1 cellular context compared by ENCODE assay signal in the genomic region with DNA sequence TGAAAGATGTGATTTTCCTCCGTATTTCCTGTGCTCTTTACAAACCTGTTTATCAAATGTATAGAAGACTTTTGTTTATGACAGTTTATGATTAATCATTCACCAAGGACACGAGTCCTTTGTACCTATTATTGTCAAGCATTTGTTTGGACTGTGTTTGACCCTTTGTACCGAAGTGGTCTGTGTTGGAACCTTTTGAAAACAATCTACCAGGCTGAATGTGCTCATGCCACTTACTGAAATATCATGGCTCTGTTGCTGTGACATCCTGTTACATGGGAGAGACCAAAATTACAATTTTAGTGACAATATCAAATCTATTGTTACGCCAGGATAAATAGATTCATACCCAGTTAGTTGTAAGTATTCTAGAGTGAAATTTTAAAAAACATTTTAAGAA.
A peak's percentile ranks its signal among the peaks of the same experiment; 100 is the strongest.
TF ChIP-seq lines count a peak whose summit lies in the region.

No MANE protein-coding gene starts in this region.

TF ChIP-seq in HepG2, 621 proteins besides CTCF, POLR2A, EP300 and RAD21 (continued from another document and continues in another):
- TF ChIP-seq, protein P1, sequence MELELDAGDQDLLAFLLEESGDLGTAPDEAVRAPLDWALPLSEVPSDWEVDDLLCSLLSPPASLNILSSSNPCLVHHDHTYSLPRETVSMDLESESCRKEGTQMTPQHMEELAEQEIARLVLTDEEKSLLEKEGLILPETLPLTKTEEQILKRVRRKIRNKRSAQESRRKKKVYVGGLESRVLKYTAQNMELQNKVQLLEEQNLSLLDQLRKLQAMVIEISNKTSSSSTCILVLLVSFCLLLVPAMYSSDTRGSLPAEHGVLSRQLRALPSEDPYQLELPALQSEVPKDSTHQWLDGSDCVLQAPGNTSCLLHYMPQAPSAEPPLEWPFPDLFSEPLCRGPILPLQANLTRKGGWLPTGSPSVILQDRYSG (CRISPR knock-in tag; IDR thresholded peaks at IDR 0.05): no peak
- no peak for TF ChIP-seq FOXA1 (IDR thresholded peaks at IDR 0.05)
- no peak; the same call in 1 of the 2 replicates for TF ChIP-seq FOXA1 (CRISPR knock-in tag; IDR thresholded peaks at IDR 0.05)
- peak; percentile 80 for TF ChIP-seq HNF4A (CRISPR knock-in tag; IDR thresholded peaks at IDR 0.05)
- no peak for TF ChIP-seq PCBP2 (optimal IDR thresholded peaks at IDR 0.05; ENCODE audit: low read depth, low read length, poor library complexity, severe bottlenecking)
- TF ChIP-seq, protein P2, sequence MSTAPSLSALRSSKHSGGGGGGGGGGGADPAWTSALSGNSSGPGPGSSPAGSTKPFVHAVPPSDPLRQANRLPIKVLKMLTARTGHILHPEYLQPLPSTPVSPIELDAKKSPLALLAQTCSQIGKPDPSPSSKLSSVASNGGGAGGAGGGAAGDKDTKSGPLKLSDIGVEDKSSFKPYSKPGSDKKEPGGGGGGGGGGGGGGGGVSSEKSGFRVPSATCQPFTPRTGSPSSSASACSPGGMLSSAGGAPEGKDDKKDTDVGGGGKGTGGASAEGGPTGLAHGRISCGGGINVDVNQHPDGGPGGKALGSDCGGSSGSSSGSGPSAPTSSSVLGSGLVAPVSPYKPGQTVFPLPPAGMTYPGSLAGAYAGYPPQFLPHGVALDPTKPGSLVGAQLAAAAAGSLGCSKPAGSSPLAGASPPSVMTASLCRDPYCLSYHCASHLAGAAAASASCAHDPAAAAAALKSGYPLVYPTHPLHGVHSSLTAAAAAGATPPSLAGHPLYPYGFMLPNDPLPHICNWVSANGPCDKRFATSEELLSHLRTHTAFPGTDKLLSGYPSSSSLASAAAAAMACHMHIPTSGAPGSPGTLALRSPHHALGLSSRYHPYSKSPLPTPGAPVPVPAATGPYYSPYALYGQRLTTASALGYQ (CRISPR knock-in tag; IDR thresholded peaks at IDR 0.05): no peak
- TF ChIP-seq BHLHE40 (IDR thresholded peaks at IDR 0.05; ENCODE audit: low read length): peak; percentile 67
- TF ChIP-seq, protein P3, sequence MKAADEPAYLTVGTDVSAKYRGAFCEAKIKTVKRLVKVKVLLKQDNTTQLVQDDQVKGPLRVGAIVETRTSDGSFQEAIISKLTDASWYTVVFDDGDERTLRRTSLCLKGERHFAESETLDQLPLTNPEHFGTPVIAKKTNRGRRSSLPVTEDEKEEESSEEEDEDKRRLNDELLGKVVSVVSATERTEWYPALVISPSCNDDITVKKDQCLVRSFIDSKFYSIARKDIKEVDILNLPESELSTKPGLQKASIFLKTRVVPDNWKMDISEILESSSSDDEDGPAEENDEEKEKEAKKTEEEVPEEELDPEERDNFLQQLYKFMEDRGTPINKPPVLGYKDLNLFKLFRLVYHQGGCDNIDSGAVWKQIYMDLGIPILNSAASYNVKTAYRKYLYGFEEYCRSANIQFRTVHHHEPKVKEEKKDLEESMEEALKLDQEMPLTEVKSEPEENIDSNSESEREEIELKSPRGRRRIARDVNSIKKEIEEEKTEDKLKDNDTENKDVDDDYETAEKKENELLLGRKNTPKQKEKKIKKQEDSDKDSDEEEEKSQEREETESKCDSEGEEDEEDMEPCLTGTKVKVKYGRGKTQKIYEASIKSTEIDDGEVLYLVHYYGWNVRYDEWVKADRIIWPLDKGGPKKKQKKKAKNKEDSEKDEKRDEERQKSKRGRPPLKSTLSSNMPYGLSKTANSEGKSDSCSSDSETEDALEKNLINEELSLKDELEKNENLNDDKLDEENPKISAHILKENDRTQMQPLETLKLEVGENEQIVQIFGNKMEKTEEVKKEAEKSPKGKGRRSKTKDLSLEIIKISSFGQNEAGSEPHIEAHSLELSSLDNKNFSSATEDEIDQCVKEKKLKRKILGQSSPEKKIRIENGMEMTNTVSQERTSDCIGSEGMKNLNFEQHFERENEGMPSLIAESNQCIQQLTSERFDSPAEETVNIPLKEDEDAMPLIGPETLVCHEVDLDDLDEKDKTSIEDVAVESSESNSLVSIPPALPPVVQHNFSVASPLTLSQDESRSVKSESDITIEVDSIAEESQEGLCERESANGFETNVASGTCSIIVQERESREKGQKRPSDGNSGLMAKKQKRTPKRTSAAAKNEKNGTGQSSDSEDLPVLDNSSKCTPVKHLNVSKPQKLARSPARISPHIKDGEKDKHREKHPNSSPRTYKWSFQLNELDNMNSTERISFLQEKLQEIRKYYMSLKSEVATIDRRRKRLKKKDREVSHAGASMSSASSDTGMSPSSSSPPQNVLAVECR (CRISPR knock-in tag; IDR thresholded peaks at IDR 0.05; ENCODE audit: borderline replicate concordance): no peak; the same call in 1 of the 2 replicates
- TF ChIP-seq ZMYM4 (CRISPR knock-in tag; IDR thresholded peaks at IDR 0.05): peak; percentile 24; the same call in 1 of the 2 replicates
- TF ChIP-seq, protein P4, sequence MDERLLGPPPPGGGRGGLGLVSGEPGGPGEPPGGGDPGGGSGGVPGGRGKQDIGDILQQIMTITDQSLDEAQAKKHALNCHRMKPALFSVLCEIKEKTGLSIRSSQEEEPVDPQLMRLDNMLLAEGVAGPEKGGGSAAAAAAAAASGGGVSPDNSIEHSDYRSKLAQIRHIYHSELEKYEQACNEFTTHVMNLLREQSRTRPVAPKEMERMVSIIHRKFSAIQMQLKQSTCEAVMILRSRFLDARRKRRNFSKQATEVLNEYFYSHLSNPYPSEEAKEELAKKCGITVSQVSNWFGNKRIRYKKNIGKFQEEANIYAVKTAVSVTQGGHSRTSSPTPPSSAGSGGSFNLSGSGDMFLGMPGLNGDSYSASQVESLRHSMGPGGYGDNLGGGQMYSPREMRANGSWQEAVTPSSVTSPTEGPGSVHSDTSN (CRISPR knock-in tag; IDR thresholded peaks at IDR 0.05): no peak
- TF ChIP-seq, protein P5, sequence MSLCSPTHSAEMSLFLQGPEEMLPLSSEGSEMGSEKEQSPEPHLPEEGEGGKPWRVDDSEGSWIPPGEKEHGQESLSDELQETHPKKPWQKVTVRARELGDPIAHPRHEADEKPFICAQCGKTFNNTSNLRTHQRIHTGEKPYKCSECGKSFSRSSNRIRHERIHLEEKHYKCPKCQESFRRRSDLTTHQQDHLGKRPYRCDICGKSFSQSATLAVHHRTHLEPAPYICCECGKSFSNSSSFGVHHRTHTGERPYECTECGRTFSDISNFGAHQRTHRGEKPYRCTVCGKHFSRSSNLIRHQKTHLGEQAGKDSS (CRISPR knock-in tag; IDR thresholded peaks at IDR 0.05; ENCODE audit: borderline replicate concordance, low read depth): no peak
- TF ChIP-seq, protein P6, sequence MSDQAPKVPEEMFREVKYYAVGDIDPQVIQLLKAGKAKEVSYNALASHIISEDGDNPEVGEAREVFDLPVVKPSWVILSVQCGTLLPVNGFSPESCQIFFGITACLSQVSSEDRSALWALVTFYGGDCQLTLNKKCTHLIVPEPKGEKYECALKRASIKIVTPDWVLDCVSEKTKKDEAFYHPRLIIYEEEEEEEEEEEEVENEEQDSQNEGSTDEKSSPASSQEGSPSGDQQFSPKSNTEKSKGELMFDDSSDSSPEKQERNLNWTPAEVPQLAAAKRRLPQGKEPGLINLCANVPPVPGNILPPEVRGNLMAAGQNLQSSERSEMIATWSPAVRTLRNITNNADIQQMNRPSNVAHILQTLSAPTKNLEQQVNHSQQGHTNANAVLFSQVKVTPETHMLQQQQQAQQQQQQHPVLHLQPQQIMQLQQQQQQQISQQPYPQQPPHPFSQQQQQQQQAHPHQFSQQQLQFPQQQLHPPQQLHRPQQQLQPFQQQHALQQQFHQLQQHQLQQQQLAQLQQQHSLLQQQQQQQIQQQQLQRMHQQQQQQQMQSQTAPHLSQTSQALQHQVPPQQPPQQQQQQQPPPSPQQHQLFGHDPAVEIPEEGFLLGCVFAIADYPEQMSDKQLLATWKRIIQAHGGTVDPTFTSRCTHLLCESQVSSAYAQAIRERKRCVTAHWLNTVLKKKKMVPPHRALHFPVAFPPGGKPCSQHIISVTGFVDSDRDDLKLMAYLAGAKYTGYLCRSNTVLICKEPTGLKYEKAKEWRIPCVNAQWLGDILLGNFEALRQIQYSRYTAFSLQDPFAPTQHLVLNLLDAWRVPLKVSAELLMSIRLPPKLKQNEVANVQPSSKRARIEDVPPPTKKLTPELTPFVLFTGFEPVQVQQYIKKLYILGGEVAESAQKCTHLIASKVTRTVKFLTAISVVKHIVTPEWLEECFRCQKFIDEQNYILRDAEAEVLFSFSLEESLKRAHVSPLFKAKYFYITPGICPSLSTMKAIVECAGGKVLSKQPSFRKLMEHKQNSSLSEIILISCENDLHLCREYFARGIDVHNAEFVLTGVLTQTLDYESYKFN (CRISPR knock-in tag; conservative IDR thresholded peaks at IDR 0.05): peak; percentile 93
- TF ChIP-seq ZBTB3 (CRISPR knock-in tag; IDR thresholded peaks at IDR 0.05; ENCODE audit: borderline replicate concordance, low read depth): no peak
- TF ChIP-seq SMARCC2 (IDR thresholded peaks at IDR 0.05): no peak
- TF ChIP-seq SNAI1 (CRISPR knock-in tag; IDR thresholded peaks at IDR 0.05; ENCODE audit: borderline replicate concordance): no peak
- TF ChIP-seq KDM6A (CRISPR knock-in tag; IDR thresholded peaks at IDR 0.05; ENCODE audit: low read depth): peak; percentile 76
- TF ChIP-seq, protein P7, sequence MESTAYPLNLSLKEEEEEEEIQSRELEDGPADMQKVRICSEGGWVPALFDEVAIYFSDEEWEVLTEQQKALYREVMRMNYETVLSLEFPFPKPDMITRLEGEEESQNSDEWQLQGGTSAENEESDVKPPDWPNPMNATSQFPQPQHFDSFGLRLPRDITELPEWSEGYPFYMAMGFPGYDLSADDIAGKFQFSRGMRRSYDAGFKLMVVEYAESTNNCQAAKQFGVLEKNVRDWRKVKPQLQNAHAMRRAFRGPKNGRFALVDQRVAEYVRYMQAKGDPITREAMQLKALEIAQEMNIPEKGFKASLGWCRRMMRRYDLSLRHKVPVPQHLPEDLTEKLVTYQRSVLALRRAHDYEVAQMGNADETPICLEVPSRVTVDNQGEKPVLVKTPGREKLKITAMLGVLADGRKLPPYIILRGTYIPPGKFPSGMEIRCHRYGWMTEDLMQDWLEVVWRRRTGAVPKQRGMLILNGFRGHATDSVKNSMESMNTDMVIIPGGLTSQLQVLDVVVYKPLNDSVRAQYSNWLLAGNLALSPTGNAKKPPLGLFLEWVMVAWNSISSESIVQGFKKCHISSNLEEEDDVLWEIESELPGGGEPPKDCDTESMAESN (CRISPR knock-in tag; conservative IDR thresholded peaks at IDR 0.05): no peak
- TF ChIP-seq ZNF891 (CRISPR knock-in tag; IDR thresholded peaks at IDR 0.05): no peak
- no peak for TF ChIP-seq ZNF317 (CRISPR knock-in tag; IDR thresholded peaks at IDR 0.05)
- TF ChIP-seq FOXJ3 (CRISPR knock-in tag; IDR thresholded peaks at IDR 0.05; ENCODE audit: borderline replicate concordance): peak; percentile 36; the same call in 1 of the 2 replicates
- no peak for TF ChIP-seq AGO2 (optimal IDR thresholded peaks at IDR 0.05; ENCODE audit: low read depth, low read length)
- TF ChIP-seq IRF2 (CRISPR knock-in tag; IDR thresholded peaks at IDR 0.05): no peak
- TF ChIP-seq ZNF136 (CRISPR knock-in tag; IDR thresholded peaks at IDR 0.05; ENCODE audit: low read depth): no peak
- TF ChIP-seq EZH2 (conservative IDR thresholded peaks at IDR 0.05; ENCODE audit: low read depth, low read length): no peak
- no peak for TF ChIP-seq PHF20 (CRISPR knock-in tag; IDR thresholded peaks at IDR 0.05)
- TF ChIP-seq, protein P8, sequence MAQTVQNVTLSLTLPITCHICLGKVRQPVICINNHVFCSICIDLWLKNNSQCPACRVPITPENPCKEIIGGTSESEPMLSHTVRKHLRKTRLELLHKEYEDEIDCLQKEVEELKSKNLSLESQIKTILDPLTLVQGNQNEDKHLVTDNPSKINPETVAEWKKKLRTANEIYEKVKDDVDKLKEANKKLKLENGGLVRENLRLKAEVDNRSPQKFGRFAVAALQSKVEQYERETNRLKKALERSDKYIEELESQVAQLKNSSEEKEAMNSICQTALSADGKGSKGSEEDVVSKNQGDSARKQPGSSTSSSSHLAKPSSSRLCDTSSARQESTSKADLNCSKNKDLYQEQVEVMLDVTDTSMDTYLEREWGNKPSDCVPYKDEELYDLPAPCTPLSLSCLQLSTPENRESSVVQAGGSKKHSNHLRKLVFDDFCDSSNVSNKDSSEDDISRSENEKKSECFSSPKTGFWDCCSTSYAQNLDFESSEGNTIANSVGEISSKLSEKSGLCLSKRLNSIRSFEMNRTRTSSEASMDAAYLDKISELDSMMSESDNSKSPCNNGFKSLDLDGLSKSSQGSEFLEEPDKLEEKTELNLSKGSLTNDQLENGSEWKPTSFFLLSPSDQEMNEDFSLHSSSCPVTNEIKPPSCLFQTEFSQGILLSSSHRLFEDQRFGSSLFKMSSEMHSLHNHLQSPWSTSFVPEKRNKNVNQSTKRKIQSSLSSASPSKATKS (CRISPR knock-in tag; IDR thresholded peaks at IDR 0.05): no peak
- TF ChIP-seq, protein P9, sequence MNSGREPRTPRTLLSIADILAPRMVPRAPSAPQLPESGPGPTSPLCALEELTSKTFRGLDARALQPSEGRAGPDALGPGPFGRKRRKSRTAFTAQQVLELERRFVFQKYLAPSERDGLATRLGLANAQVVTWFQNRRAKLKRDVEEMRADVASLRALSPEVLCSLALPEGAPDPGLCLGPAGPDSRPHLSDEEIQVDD (CRISPR knock-in tag; IDR thresholded peaks at IDR 0.05; ENCODE audit: borderline replicate concordance): no peak
- TF ChIP-seq, protein P10, sequence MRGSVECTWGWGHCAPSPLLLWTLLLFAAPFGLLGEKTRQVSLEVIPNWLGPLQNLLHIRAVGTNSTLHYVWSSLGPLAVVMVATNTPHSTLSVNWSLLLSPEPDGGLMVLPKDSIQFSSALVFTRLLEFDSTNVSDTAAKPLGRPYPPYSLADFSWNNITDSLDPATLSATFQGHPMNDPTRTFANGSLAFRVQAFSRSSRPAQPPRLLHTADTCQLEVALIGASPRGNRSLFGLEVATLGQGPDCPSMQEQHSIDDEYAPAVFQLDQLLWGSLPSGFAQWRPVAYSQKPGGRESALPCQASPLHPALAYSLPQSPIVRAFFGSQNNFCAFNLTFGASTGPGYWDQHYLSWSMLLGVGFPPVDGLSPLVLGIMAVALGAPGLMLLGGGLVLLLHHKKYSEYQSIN (CRISPR knock-in tag; IDR thresholded peaks at IDR 0.05; ENCODE audit: borderline replicate concordance): no peak
- peak; percentile 78; the same call in 1 of the 2 replicates for TF ChIP-seq NFIC (IDR thresholded peaks at IDR 0.05; ENCODE audit: low read length)
- no peak for TF ChIP-seq MAF1 (CRISPR knock-in tag; IDR thresholded peaks at IDR 0.05; ENCODE audit: borderline replicate concordance)
- TF ChIP-seq, protein P11, sequence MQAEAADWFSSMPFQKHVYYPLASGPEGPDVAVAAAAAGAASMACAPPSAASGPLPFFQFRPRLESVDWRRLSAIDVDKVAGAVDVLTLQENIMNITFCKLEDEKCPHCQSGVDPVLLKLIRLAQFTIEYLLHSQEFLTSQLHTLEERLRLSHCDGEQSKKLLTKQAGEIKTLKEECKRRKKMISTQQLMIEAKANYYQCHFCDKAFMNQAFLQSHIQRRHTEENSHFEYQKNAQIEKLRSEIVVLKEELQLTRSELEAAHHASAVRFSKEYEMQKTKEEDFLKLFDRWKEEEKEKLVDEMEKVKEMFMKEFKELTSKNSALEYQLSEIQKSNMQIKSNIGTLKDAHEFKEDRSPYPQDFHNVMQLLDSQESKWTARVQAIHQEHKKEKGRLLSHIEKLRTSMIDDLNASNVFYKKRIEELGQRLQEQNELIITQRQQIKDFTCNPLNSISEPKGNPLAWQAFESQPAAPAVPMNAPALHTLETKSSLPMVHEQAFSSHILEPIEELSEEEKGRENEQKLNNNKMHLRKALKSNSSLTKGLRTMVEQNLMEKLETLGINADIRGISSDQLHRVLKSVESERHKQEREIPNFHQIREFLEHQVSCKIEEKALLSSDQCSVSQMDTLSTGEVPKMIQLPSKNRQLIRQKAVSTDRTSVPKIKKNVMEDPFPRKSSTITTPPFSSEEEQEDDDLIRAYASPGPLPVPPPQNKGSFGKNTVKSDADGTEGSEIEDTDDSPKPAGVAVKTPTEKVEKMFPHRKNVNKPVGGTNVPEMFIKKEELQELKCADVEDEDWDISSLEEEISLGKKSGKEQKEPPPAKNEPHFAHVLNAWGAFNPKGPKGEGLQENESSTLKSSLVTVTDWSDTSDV (CRISPR knock-in tag; IDR thresholded peaks at IDR 0.05): no peak
- no peak for TF ChIP-seq ZNF543 (CRISPR knock-in tag; IDR thresholded peaks at IDR 0.05)
- TF ChIP-seq KMT2B (CRISPR knock-in tag; IDR thresholded peaks at IDR 0.05): no peak
- no peak for TF ChIP-seq HOXA9 (CRISPR knock-in tag; IDR thresholded peaks at IDR 0.05; ENCODE audit: borderline replicate concordance)
- no peak for TF ChIP-seq ATF7-NPFF (CRISPR knock-in tag; IDR thresholded peaks at IDR 0.05; ENCODE audit: low read depth)
